8 cellular contexts compared by ENCODE assay signal in genomic region chr6:12363651-12364381, GRCh38.
DNase-seq lines count a peak whose midpoint lies in the region; ATAC-seq and TF ChIP-seq lines count a peak whose summit lies in the region.

No MANE protein-coding gene starts in this region.

- H3K27ac Mint-ChIP-seq in natural killer cell treated with Interleukin-12 subunit alpha and Interleukin-12 subunit beta and Interleukin-15 and Interleukin-18, amount 100 ng/mL, for 72 hours, result no peak overlapping the region

- H3K9me3 Mint-ChIP-seq in natural killer cell treated with Interleukin-12 subunit alpha and Interleukin-12 subunit beta and Interleukin-15 and Interleukin-18, amount 100 ng/mL, for 72 hours, result peaks cover 11% of the 10 kb centered on the region

- H3K4me1 ChIP-seq in breast epithelium, result no peaks in the 10 kb centered on the region

- H3K36me3 ChIP-seq in breast epithelium, result no peaks in the 10 kb centered on the region

- H3K36me3 Mint-ChIP-seq in natural killer cell treated with Interleukin-12 subunit alpha and Interleukin-12 subunit beta and Interleukin-15 and Interleukin-18, amount 100 ng/mL, for 72 hours, result no peaks in the 10 kb centered on the region

- peak; percentile 73 for DNase-seq in NOMO-1 treated with dmso at 0.1 percent for 144 hours (lab: John Stamatoyannopoulos, UW; ENCODE audit: unreplicated experiment)
- DNase-seq in mucosa of gallbladder (ENCODE audit: low spot score), result peak; percentile 48
- no peak for DNase-seq in natural killer cell treated with Interleukin-12 subunit alpha and Interleukin-12 subunit beta and Interleukin-15 and Interleukin-18, amount 100 ng/mL, for 72 hours (ENCODE audit: low spot score)
- DNase-seq in foreskin fibroblast, result no peak
- no peak for DNase-seq in breast epithelium (ENCODE audit: low spot score in 2 of 2)
- no peak for DNase-seq in COLO668 (lab: John Stamatoyannopoulos, UW; ENCODE audit: unreplicated experiment)

- peaks cover 11 to 21% of the 10 kb centered on the region in 2 donors for H3K27me3 Mint-ChIP-seq in natural killer cell treated with Interleukin-12 subunit alpha and Interleukin-12 subunit beta and Interleukin-15 and Interleukin-18, amount 100 ng/mL, for 72 hours

- no peak overlapping the region for H3K27ac ChIP-seq in breast epithelium

- no peaks in the 10 kb centered on the region for H3K27me3 ChIP-seq in breast epithelium

- no peak for TF ChIP-seq POLR2A in breast epithelium (IDR thresholded peaks at IDR 0.05)

- H3K9me3 ChIP-seq in breast epithelium, result no peaks in the 10 kb centered on the region

- TF ChIP-seq CTCF in foreskin fibroblast (IDR thresholded peaks at IDR 0.05; ENCODE audit: low read depth, low read length), result no peak
- TF ChIP-seq CTCF in breast epithelium (IDR thresholded peaks at IDR 0.05), result no peak

- H3K4me3 Mint-ChIP-seq in natural killer cell treated with Interleukin-12 subunit alpha and Interleukin-12 subunit beta and Interleukin-15 and Interleukin-18, amount 100 ng/mL, for 72 hours, result no peak overlapping the region

- H3K4me1 Mint-ChIP-seq in natural killer cell treated with Interleukin-12 subunit alpha and Interleukin-12 subunit beta and Interleukin-15 and Interleukin-18, amount 100 ng/mL, for 72 hours (ENCODE audit: low read depth in 2 of 2), result no peaks in the 10 kb centered on the region

- ATAC-seq in GM18520 (IDR thresholded peaks at IDR 0.05; ENCODE audit: unreplicated experiment) (peak; percentile 40), HG02852 (IDR thresholded peaks at IDR 0.05; ENCODE audit: unreplicated experiment) (peak; percentile 77)
- ATAC-seq in natural killer cell treated with Interleukin-12 subunit alpha and Interleukin-12 subunit beta and Interleukin-15 and Interleukin-18, amount 100 ng/mL, for 72 hours, result no peak

- H3K4me3 ChIP-seq in foreskin fibroblast (ENCODE audit: low read depth in 1 of 2, low read length in 2 of 2) (no peak overlapping the region), breast epithelium (no peak overlapping the region)

- intact Hi-C loops in breast epithelium (cut with DNase I; ENCODE audit: low total_unique reads), result no loop called here

Comparison
In these comparisons a context has a peak if more than half of its experiments do, and no peak if none do; other contexts are left out.
1. ATAC-seq: peak in GM18520 (single experiment) and HG02852 (single experiment); none in natural killer cell treated with Interleukin-12 subunit alpha and Interleukin-12 subunit beta and Interleukin-15 and Interleukin-18, amount 100 ng/mL, for 72 hours (0 of 2).
2. DNase-seq: peak in NOMO-1 treated with dmso at 0.1 percent for 144 hours (single experiment) and mucosa of gallbladder (single experiment); none in natural killer cell treated with Interleukin-12 subunit alpha and Interleukin-12 subunit beta and Interleukin-15 and Interleukin-18, amount 100 ng/mL, for 72 hours (single experiment), foreskin fibroblast (0 of 2), breast epithelium (0 of 2) and COLO668 (single experiment).